In genomic region chr17:39730095-39730921, GRCh38 we compare ENCODE assay signal across 8 cellular contexts. TPM values are rescaled to one million over a fixed set of nuclear protein-coding genes. Genes with fewer than 3 reads are reported as not detected.
DNase-seq lines count a peak whose midpoint lies in the region; ATAC-seq and TF ChIP-seq lines count a peak whose summit lies in the region.

MIEN1 (minus strand) TSS chr17:39730532; CDS start chr17:39730495, 37 bp downstream.

- WGBS in right cardiac atrium = under 1% methylated on average over 65 of the region's 65 CpGs
- WGBS in aorta, 2 donors = 1% methylated on average over 55 to 65 of the region's 65 CpGs

- H3K4me1 ChIP-seq in right cardiac atrium (ENCODE audit: control insufficient read depth, insufficient read depth, low read length) (peaks cover 2% of the 10 kb centered on the region), aorta (ENCODE audit: control insufficient read depth in 1 of 2, insufficient read depth in 2 of 2, low read length in 2 of 2) (no peaks in the 10 kb centered on the region)

- H3K9me3 ChIP-seq in right cardiac atrium (ENCODE audit: control insufficient read depth, low read length) (no peaks in the 10 kb centered on the region), aorta (ENCODE audit: control insufficient read depth, low read length) (no peaks in the 10 kb centered on the region)

- peak; percentile 70 for TF ChIP-seq CTCF in GM13976 (IDR thresholded peaks at IDR 0.05; ENCODE audit: borderline replicate concordance, control extremely low read depth, extremely low read depth, insufficient read depth, missing control alignments)

- ATAC-seq in HG02852 (IDR thresholded peaks at IDR 0.05; ENCODE audit: unreplicated experiment) = peak; percentile 88
- peak; percentile 96 to 97 for ATAC-seq in right cardiac atrium
- ATAC-seq in aorta (ENCODE audit: low FRiP score) = peak; percentile 98

- intact Hi-C loops in T-helper 2 cell treated with Interferon-gamma antibody and Interleukin-4, amounts not matched to agents 100 ng/mL and 5 ng/mL, for 36 hours (cut with micrococcal nuclease) = loop anchor here (1.0 to 5.0 kb wide), 5 partner anchors 24 to 250 kb away; partner anchors contain the start of genes PGAP3, PSMD3 and STARD3
- intact Hi-C loops in right cardiac atrium (cut with DNase I) = no loop called here
- intact Hi-C loops in aorta (cut with DNase I) = loop anchor here (1.0 to 5.0 kb wide), 4 partner anchors 24 to 108 kb away; partner anchors contain the start of gene STARD3 (in 1 of the 2)

- DNase-seq in GM13976 (ENCODE audit: low spot score) (peak; percentile 99), NCI-H146 treated with DMSO at 0.1 percent for 48 hours (lab: John Stamatoyannopoulos, UW; ENCODE audit: unreplicated experiment) (peak; percentile 75), anterior cingulate cortex (lab: John Stamatoyannopoulos, UW) (peak; percentile 37 to 94 (median 82)), right cardiac atrium (peak; percentile 91 to 97 (median 97)), renal cortical epithelial cell (ENCODE audit: low read depth) (no peak), aorta (peak; percentile 93 to 98)

- in situ Hi-C loops in GM13976 (cut with MboI; ENCODE audit: low sequenced_read_pairs, unreplicated experiment) = no loop called here

- H3K36me3 ChIP-seq in aorta (ENCODE audit: control insufficient read depth in 1 of 2, insufficient read depth in 2 of 2, low read length in 1 of 2) = peaks cover 0 to 2% of the 10 kb centered on the region in 2 donors

- H3K27ac ChIP-seq in right cardiac atrium (ENCODE audit: low read length) (peak within 1 kb of the TSS; percentile 81), aorta (ENCODE audit: low read depth in 1 of 2, low read length in 2 of 2) (peak within 1 kb of the TSS in 1 of 2 donors; percentile 60)

- peak within 1 kb of the TSS; percentile 76 for H3K4me3 ChIP-seq in right cardiac atrium (ENCODE audit: low read length)
- peak within 1 kb of the TSS; percentile 34 to 66 for H3K4me3 ChIP-seq in aorta (ENCODE audit: low read length in 2 of 2)

- H3K27me3 ChIP-seq in right cardiac atrium (ENCODE audit: control insufficient read depth, insufficient read depth) (no peaks in the 10 kb centered on the region), aorta (ENCODE audit: control insufficient read depth in 1 of 2, insufficient read depth in 2 of 2, low read length in 1 of 2) (no peaks in the 10 kb centered on the region)

RNA-seq across cellular contexts. Expression of gene MIEN1, which starts in this region (rescaled TPM):
- 43.3 and 45.2 TPM in 2 replicates for total RNA-seq in T-helper 2 cell treated with Interferon-gamma antibody and Interleukin-4, amounts not matched to agents 100 ng/mL and 5 ng/mL, for 36 hours
- total RNA-seq in right cardiac atrium (10 to 100 TPM; 53.6 to 67.8 (median 61.8) TPM), renal cortical epithelial cell (12.7 and 17.7 TPM in 2 replicates), aorta (10 to 100 TPM; 21.6 to 28.2 TPM)
- polyA plus RNA-seq in right cardiac atrium (152 TPM), aorta (10 to 100 TPM; 63.9 to 82.4 TPM)

Comparison
In these comparisons a context has a peak if more than half of its experiments do, and no peak if none do; other contexts are left out.
1. intact Hi-C loops: an anchor here in T-helper 2 cell treated with Interferon-gamma antibody and Interleukin-4, amounts not matched to agents 100 ng/mL and 5 ng/mL, for 36 hours (1.0 to 5.0 kb wide) and aorta (1.0 to 5.0 kb wide); none called in right cardiac atrium.